8 cellular contexts compared by ENCODE assay signal in the genomic region with DNA sequence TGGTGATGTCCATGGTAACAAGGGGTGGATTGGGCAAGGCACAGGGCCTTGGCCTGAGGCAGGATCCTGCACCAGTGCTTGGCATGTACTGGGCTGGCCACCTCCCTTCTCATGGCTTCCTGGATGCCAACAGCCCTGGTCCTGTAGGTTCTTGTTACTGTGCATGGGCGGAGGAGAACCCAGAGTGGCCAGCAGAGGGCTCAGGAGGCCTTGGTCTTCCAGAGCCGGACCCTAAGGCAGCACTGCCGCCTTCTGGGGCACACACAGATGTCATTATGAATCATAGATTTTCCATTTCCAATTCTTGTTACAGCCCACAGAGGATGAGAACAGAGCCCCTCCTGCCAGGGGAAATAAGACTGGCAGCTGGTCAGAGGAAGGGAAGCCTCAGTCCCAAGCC.
DNase-seq lines count a peak whose midpoint lies in the region; ATAC-seq, FAIRE-seq and TF ChIP-seq lines count a peak whose summit lies in the region.
"Not testable (repeated sequence)": the region's sequence is repeated elsewhere in the genome, so short reads cannot be mapped to it uniquely, and the experiment has no call there.

No MANE protein-coding gene starts in this region.

- H3K4me3 ChIP-seq in HepG2 (replicated peaks in 1 of 3; ENCODE audit: insufficient read depth in 1 of 3, low read depth in 2 of 3, low read length in 3 of 3), result not testable (repeated sequence)

- intact Hi-C loops in CD14-positive monocyte (cut with micrococcal nuclease); HepG2 (cut with micrococcal nuclease; ENCODE audit: unreplicated experiment): not testable (repeated sequence)

- peak; percentile 66 for TF ChIP-seq RAD21 in HepG2 (CRISPR knock-in tag; IDR thresholded peaks at IDR 0.05)

- TF ChIP-seq EP300 in HepG2 (IDR thresholded peaks at IDR 0.05; ENCODE audit: low read depth in 2 of 2, low read length in 2 of 2); HepG2 (CRISPR knock-in tag; IDR thresholded peaks at IDR 0.05; ENCODE audit: borderline replicate concordance): not testable (repeated sequence)

- TF ChIP-seq CTCF in CD14-positive monocyte (IDR thresholded peaks at IDR 0.05), result peak; percentile 14
- peak; percentile 55 for TF ChIP-seq CTCF in LNCAP (IDR thresholded peaks at IDR 0.05)
- peak; percentile 49 for TF ChIP-seq CTCF in VCaP (conservative IDR thresholded peaks at IDR 0.05)
- TF ChIP-seq CTCF in HepG2 (CRISPR knock-in tag; IDR thresholded peaks at IDR 0.05), result peak; percentile 72

- not testable (repeated sequence) for H3K27ac ChIP-seq in VCaP; HepG2 (ENCODE audit: extremely low read length, insufficient read depth, low read length)

- BruUV-seq in HepG2 (replicated peaks; lab: Mats Ljungman, UMichigan), result not testable (repeated sequence)

- not testable (repeated sequence) for H4K20me1 ChIP-seq in HepG2 (ENCODE audit: insufficient read depth, low read length)

- not testable (repeated sequence) for H3K79me2 ChIP-seq in HepG2 (ENCODE audit: insufficient read depth, low read length)

- not testable (repeated sequence) for H3K9me3 Mint-ChIP-seq in CD14-positive monocyte; activated CD8-positive, alpha-beta T cell treated with anti-CD3 and anti-CD28 coated beads, Interleukin-2, amount 10 ng/mL, durations not matched to agents 7 days and 5 days (ENCODE audit: insufficient read depth); activated naive CD8-positive, alpha-beta T cell treated with anti-CD3 and anti-CD28 coated beads for 36 hours

- WGBS in HepG2 (ENCODE audit: low lambda C conversion rate), result 0% methylated on average over 3 of the region's 3 CpGs

- H3K36me3 ChIP-seq in HepG2 (replicated peaks in 1 of 2; ENCODE audit: control insufficient read depth in 1 of 2, insufficient read depth in 2 of 2, low read length in 2 of 2), result not testable (repeated sequence)

- not testable (repeated sequence) for DNase-seq in CD14-positive monocyte (ENCODE audit: low spot score); HepG2 (ENCODE audit: low spot score)
- DNase-seq in activated CD8-positive, alpha-beta T cell treated with anti-CD3 and anti-CD28 coated beads, Interleukin-2, amount 10 ng/mL, durations not matched to agents 7 days and 5 days, result peak; percentile 42
- DNase-seq in activated naive CD8-positive, alpha-beta T cell treated with anti-CD3 and anti-CD28 coated beads for 36 hours, result peak; percentile 49
- DNase-seq in stimulated activated CD4-positive, alpha-beta T cell treated with anti-CD3 and anti-CD28 coated beads, Interleukin-2, amount 100 ng/mL, for 4 hours (ENCODE audit: low read depth), result peak; percentile 6
- peak; percentile 43 for DNase-seq in stimulated activated naive CD8-positive, alpha-beta T cell treated with anti-CD3 and anti-CD28 coated beads, Interleukin-15, Interleukin-2, amounts not matched to agents 100 U/mL and 50 U/mL, for 24 hours

- H3K9me3 ChIP-seq in HepG2 (ENCODE audit: low read length), result not testable (repeated sequence)

- not testable (repeated sequence) for H3K4me1 Mint-ChIP-seq in CD14-positive monocyte; activated CD8-positive, alpha-beta T cell treated with anti-CD3 and anti-CD28 coated beads, Interleukin-2, amount 10 ng/mL, durations not matched to agents 7 days and 5 days (ENCODE audit: low read depth); activated naive CD8-positive, alpha-beta T cell treated with anti-CD3 and anti-CD28 coated beads for 36 hours

- H3K4me3 Mint-ChIP-seq in CD14-positive monocyte; activated CD8-positive, alpha-beta T cell treated with anti-CD3 and anti-CD28 coated beads, Interleukin-2, amount 10 ng/mL, durations not matched to agents 7 days and 5 days; activated naive CD8-positive, alpha-beta T cell treated with anti-CD3 and anti-CD28 coated beads for 36 hours: not testable (repeated sequence)

- H3K27ac Mint-ChIP-seq in CD14-positive monocyte; activated CD8-positive, alpha-beta T cell treated with anti-CD3 and anti-CD28 coated beads, Interleukin-2, amount 10 ng/mL, durations not matched to agents 7 days and 5 days; activated naive CD8-positive, alpha-beta T cell treated with anti-CD3 and anti-CD28 coated beads for 36 hours: not testable (repeated sequence)

- H3K27me3 Mint-ChIP-seq in CD14-positive monocyte (ENCODE audit: low read depth in 3 of 3); activated CD8-positive, alpha-beta T cell treated with anti-CD3 and anti-CD28 coated beads, Interleukin-2, amount 10 ng/mL, durations not matched to agents 7 days and 5 days (ENCODE audit: low read depth); activated naive CD8-positive, alpha-beta T cell treated with anti-CD3 and anti-CD28 coated beads for 36 hours: not testable (repeated sequence)

- in situ Hi-C loops in HepG2 (cut with HindIII; ENCODE audit: extremely low pct_ligation_motif_present, low pct_unique_long_range_greater_than_20kb), result not testable (repeated sequence)

- CTCF ChIA-PET in activated CD8-positive, alpha-beta T cell treated with anti-CD3 and anti-CD28 coated beads, Interleukin-2, amount 10 ng/mL, durations not matched to agents 7 days and 5 days (lab: Charles Lee); HepG2 (lab: Yijun Ruan, JAX; ENCODE audit: low intra/inter-chr PET ratio, low total read pairs): not testable (repeated sequence)

- not testable (repeated sequence) for FAIRE-seq in HepG2 (lab: Jason Lieb, UNC)

- ATAC-seq in activated CD8-positive, alpha-beta T cell treated with anti-CD3 and anti-CD28 coated beads, Interleukin-2, amount 10 ng/mL, durations not matched to agents 7 days and 5 days; stimulated activated naive CD8-positive, alpha-beta T cell treated with anti-CD3 and anti-CD28 coated beads, Interleukin-15, Interleukin-2, amounts not matched to agents 100 U/mL and 50 U/mL, for 24 hours: not testable (repeated sequence)
- peak; percentile 74 for ATAC-seq in HepG2

- not testable (repeated sequence) for H3K4me2 ChIP-seq in HepG2 (ENCODE audit: low read depth, low read length)

- not testable (repeated sequence) for H3K4me1 ChIP-seq in HepG2 (ENCODE audit: insufficient read depth, low read length)

- not testable (repeated sequence) for H3K27me3 ChIP-seq in HepG2 (ENCODE audit: control insufficient read depth in 1 of 2, insufficient read depth in 2 of 2, low read length in 2 of 2)

- H2AFZ ChIP-seq in HepG2 (ENCODE audit: low read length), result not testable (repeated sequence)

- POLR2A ChIA-PET in activated CD8-positive, alpha-beta T cell treated with anti-CD3 and anti-CD28 coated beads, Interleukin-2, amount 10 ng/mL, durations not matched to agents 7 days and 5 days (lab: Charles Lee); HepG2 (lab: Yijun Ruan, JAX): not testable (repeated sequence)

- H3K9ac ChIP-seq in HepG2 (ENCODE audit: insufficient read depth, low read depth, low read length), result not testable (repeated sequence)

- TF ChIP-seq POLR2A in HepG2 (IDR thresholded peaks at IDR 0.05; ENCODE audit: insufficient read depth in 1 of 2, low read depth in 2 of 2, low read length in 2 of 2), result not testable (repeated sequence)

- H3K36me3 Mint-ChIP-seq in CD14-positive monocyte; activated CD8-positive, alpha-beta T cell treated with anti-CD3 and anti-CD28 coated beads, Interleukin-2, amount 10 ng/mL, durations not matched to agents 7 days and 5 days (ENCODE audit: low read depth); activated naive CD8-positive, alpha-beta T cell treated with anti-CD3 and anti-CD28 coated beads for 36 hours: not testable (repeated sequence)

TF ChIP-seq in HepG2, 621 proteins besides CTCF, POLR2A, EP300 and RAD21:
- TF ChIP-seq STAG1 (CRISPR knock-in tag; IDR thresholded peaks at IDR 0.05) (peak; percentile 60), ZNF768 (CRISPR knock-in tag; IDR thresholded peaks at IDR 0.05) (0 out of 2 replicates have a peak, but pooled peaks have one; percentile 53), KDM2A (CRISPR knock-in tag; IDR thresholded peaks at IDR 0.05; ENCODE audit: borderline replicate concordance, low read depth) (peak; percentile 22; the same call in 1 of the 2 replicates)

Comparison
In these comparisons a context has a peak if more than half of its experiments do, and no peak if none do; other contexts are left out.
1. CTCF ChIP-seq: peak in every context shown above with its lines; median percentile 72 in HepG2; 55 in LNCAP; 49 in VCaP; 14 in CD14-positive monocyte.